Comparison of ENCODE assay signal across 1 cellular context in genomic region chr15:67382723-67383122, GRCh38.
TF ChIP-seq lines count a peak whose summit lies in the region.

No MANE protein-coding gene starts in this region.

TF ChIP-seq in GM12878, 131 proteins besides CTCF, POLR2A, EP300 and RAD21 (continued from another document):
- no peak for TF ChIP-seq ZNF687 (IDR thresholded peaks at IDR 0.05)
- TF ChIP-seq RELB (IDR thresholded peaks at IDR 0.05; ENCODE audit: low read depth), result no peak
